In the genomic region with DNA sequence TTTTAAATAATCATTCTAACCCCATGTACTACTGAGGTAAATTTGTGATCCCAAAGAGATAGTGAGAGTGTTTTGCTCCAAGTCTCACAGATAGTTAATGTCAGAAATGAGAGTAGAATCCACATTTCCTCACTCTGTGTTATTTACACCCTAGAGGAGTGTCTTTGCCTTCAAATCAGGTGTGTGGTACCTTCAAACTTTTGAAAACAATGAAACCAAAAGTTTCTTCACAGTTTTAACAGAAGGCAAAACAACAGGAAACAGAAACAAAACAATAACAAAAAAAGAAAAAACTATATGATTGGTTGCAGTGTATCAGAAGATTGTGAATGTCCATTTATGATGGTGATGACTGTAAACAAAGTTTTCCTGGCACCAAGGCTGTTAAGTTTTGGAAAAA, we compare ENCODE assay signal across 17 cellular contexts.
DNase-seq lines count a peak whose midpoint lies in the region; ATAC-seq and TF ChIP-seq lines count a peak whose summit lies in the region.
"Had no signal": no experiment of that assay in that cellular context is flagged by ENCODE, and none has a peak within 500 bp of the region (broad histone marks: within the 10 kb centered on the region; RNA-seq: fewer than 3 reads in every experiment).

No MANE protein-coding gene starts in this region.

- peaks cover 70% of the 10 kb centered on the region for H3K36me3 Mint-ChIP-seq in CD4-positive, alpha-beta T cell (ENCODE audit: low read depth)
- peaks cover 12% of the 10 kb centered on the region for H3K36me3 Mint-ChIP-seq in activated CD4-positive, alpha-beta memory T cell treated with anti-CD3 and anti-CD28 coated beads for 36 hours
- H3K36me3 Mint-ChIP-seq in activated T-cell treated with anti-CD3 and anti-CD28 coated beads, Interleukin-2, amount 50 U/mL, for 24 hours (ENCODE audit: low read depth): peaks cover 41% of the 10 kb centered on the region

- no peaks in the 10 kb centered on the region for H3K27me3 Mint-ChIP-seq in CD4-positive, alpha-beta T cell
- H3K27me3 Mint-ChIP-seq in activated CD4-positive, alpha-beta memory T cell treated with anti-CD3 and anti-CD28 coated beads for 36 hours: no peaks in the 10 kb centered on the region
- no peaks in the 10 kb centered on the region for H3K27me3 Mint-ChIP-seq in activated T-cell treated with anti-CD3 and anti-CD28 coated beads, Interleukin-2, amount 50 U/mL, for 24 hours

- peak overlapping the region; percentile 78 for H3K27ac Mint-ChIP-seq in CD4-positive, alpha-beta T cell
- H3K27ac Mint-ChIP-seq in activated CD4-positive, alpha-beta memory T cell treated with anti-CD3 and anti-CD28 coated beads for 36 hours: peak overlapping the region; percentile 50
- no peak overlapping the region for H3K27ac Mint-ChIP-seq in activated T-cell treated with anti-CD3 and anti-CD28 coated beads, Interleukin-2, amount 50 U/mL, for 24 hours

- H3K4me1 Mint-ChIP-seq in CD4-positive, alpha-beta T cell (ENCODE audit: low read depth): peaks cover 57% of the 10 kb centered on the region
- peaks cover 39% of the 10 kb centered on the region for H3K4me1 Mint-ChIP-seq in activated CD4-positive, alpha-beta memory T cell treated with anti-CD3 and anti-CD28 coated beads for 36 hours (ENCODE audit: low read depth)
- peaks cover 53% of the 10 kb centered on the region for H3K4me1 Mint-ChIP-seq in activated T-cell treated with anti-CD3 and anti-CD28 coated beads, Interleukin-2, amount 50 U/mL, for 24 hours (ENCODE audit: low read depth)

- H3K27ac ChIP-seq in CD4-positive, alpha-beta T cell (ENCODE audit: low read depth, low read length): no peak overlapping the region
- H3K27ac ChIP-seq: colonic mucosa had no signal

- CTCF ChIA-PET in CD4-positive, alpha-beta T cell (lab: Charles Lee): no interaction called here
- CTCF ChIA-PET in activated CD4-positive, alpha-beta memory T cell treated with anti-CD3 and anti-CD28 coated beads for 36 hours (lab: Charles Lee): no interaction called here

- H3K4me3 ChIP-seq in lower leg skin (ENCODE audit: low read depth, poor library complexity, severe bottlenecking): no peak overlapping the region
- H3K4me3 ChIP-seq: colonic mucosa, mucosa of descending colon had no signal

- no peaks in the 10 kb centered on the region for H3K9me3 ChIP-seq in CD4-positive, alpha-beta T cell (ENCODE audit: control insufficient read depth, low read length)
- H3K9me3 ChIP-seq: colonic mucosa, mucosa of descending colon had no signal

- ATAC-seq in CD4-positive, alpha-beta T cell (ENCODE audit: poor library complexity): no peak
- ATAC-seq in GM18909 (IDR thresholded peaks at IDR 0.05; ENCODE audit: poor library complexity, unreplicated experiment): peak; percentile 55
- ATAC-seq in HG02623 (IDR thresholded peaks at IDR 0.05; ENCODE audit: unreplicated experiment): peak; percentile 63
- ATAC-seq: mucosa of descending colon had no signal

- no peaks in the 10 kb centered on the region for H3K9me3 Mint-ChIP-seq in CD4-positive, alpha-beta T cell
- no peaks in the 10 kb centered on the region for H3K9me3 Mint-ChIP-seq in activated CD4-positive, alpha-beta memory T cell treated with anti-CD3 and anti-CD28 coated beads for 36 hours
- H3K9me3 Mint-ChIP-seq in activated T-cell treated with anti-CD3 and anti-CD28 coated beads, Interleukin-2, amount 50 U/mL, for 24 hours: no peaks in the 10 kb centered on the region

- DNase-seq in CD4-positive, alpha-beta T cell: no peak
- no peak for DNase-seq in activated CD4-positive, alpha-beta memory T cell treated with anti-CD3 and anti-CD28 coated beads for 36 hours
- DNase-seq in lower leg skin (ENCODE audit: low spot score in 2 of 2) (no peak), foreskin melanocyte (no peak), NCI-H748 (lab: John Stamatoyannopoulos, UW; ENCODE audit: unreplicated experiment) (no peak)
- DNase-seq in activated T-cell treated with anti-CD3 and anti-CD28 coated beads, Interleukin-2, amount 50 U/mL, for 24 hours: no peak
- DNase-seq: activated CD4-positive, alpha-beta T cell treated with anti-CD3 and anti-CD28 coated beads for 48 hours; aorta; colonic mucosa; erythroblast; GOT3; head of caudate nucleus; mucosa of descending colon; NCI-H2081; substantia nigra had no signal

- intact Hi-C loops in CD4-positive, alpha-beta T cell (cut with DNase I, micrococcal nuclease): no loop called here
- intact Hi-C loops in activated CD4-positive, alpha-beta memory T cell treated with anti-CD3 and anti-CD28 coated beads for 36 hours (cut with micrococcal nuclease): loop anchor here (10.0 kb wide), 1 partner anchor 387 kb away; a partner anchor contains a TSS
- intact Hi-C loops in lower leg skin (cut with DNase I; ENCODE audit: low total_unique reads): no loop called here

- no peak for TF ChIP-seq POLR2A in lower leg skin (IDR thresholded peaks at IDR 0.05)

- no peak overlapping the region for H3K4me3 Mint-ChIP-seq in CD4-positive, alpha-beta T cell
- H3K4me3 Mint-ChIP-seq in activated CD4-positive, alpha-beta memory T cell treated with anti-CD3 and anti-CD28 coated beads for 36 hours: no peak overlapping the region
- H3K4me3 Mint-ChIP-seq in activated T-cell treated with anti-CD3 and anti-CD28 coated beads, Interleukin-2, amount 50 U/mL, for 24 hours: no peak overlapping the region

- POLR2A ChIA-PET in CD4-positive, alpha-beta T cell (lab: Charles Lee): no interaction called here
- POLR2A ChIA-PET in activated CD4-positive, alpha-beta memory T cell treated with anti-CD3 and anti-CD28 coated beads for 36 hours (lab: Charles Lee): no interaction called here

- TF ChIP-seq CTCF in CD4-positive, alpha-beta T cell (IDR thresholded peaks at IDR 0.05): no peak
- no peak for TF ChIP-seq CTCF in lower leg skin (IDR thresholded peaks at IDR 0.05)

- no peaks in the 10 kb centered on the region for H3K27me3 ChIP-seq in CD4-positive, alpha-beta T cell (ENCODE audit: control insufficient read depth, insufficient read depth, low read length)
- H3K27me3 ChIP-seq: colonic mucosa had no signal
